ENCODE assay signal across 11 cellular contexts in genomic region chr5:134576386-134577021, GRCh38. TPM values are rescaled to one million over a fixed set of nuclear protein-coding genes. Genes with fewer than 3 reads are reported as not detected.
DNase-seq lines count a peak whose midpoint lies in the region; ATAC-seq and TF ChIP-seq lines count a peak whose summit lies in the region.
"Had no signal": no experiment of that assay in that cellular context is flagged by ENCODE, and none has a peak within 500 bp of the region (broad histone marks: within the 10 kb centered on the region; RNA-seq: fewer than 3 reads in every experiment).

No MANE protein-coding gene starts in this region.

- H3K79me2 ChIP-seq in neural progenitor cell (ENCODE audit: low read depth): no peaks in the 10 kb centered on the region

- no peak for DNase-seq in CD4-positive, CD25-positive, alpha-beta regulatory T cell
- DNase-seq in H7 (peak; percentile 48), neural progenitor cell (ENCODE audit: low spot score) (no peak), NCI-H1694 (lab: John Stamatoyannopoulos, UW) (no peak)
- no peak for DNase-seq in activated naive CD4-positive, alpha-beta T cell treated with anti-CD3 and anti-CD28 coated beads, Interleukin-2, amount 50 U/mL, for 72 hours (ENCODE audit: low spot score in 2 of 2)
- no peak for DNase-seq in stimulated activated CD4-positive, alpha-beta T cell treated with anti-CD3 and anti-CD28 coated beads, Interleukin-4, amount 100 ng/mL, for 4 hours
- DNase-seq: amniotic stem cell, NCI-H1436, stomach had no signal

- no peak for ATAC-seq in CD4-positive, CD25-positive, alpha-beta regulatory T cell (ENCODE audit: low read depth in 2 of 2)
- peak in 1 of 2 donors; percentile 63 for ATAC-seq in activated naive CD4-positive, alpha-beta T cell treated with anti-CD3 and anti-CD28 coated beads, Interleukin-2, amount 50 U/mL, for 72 hours
- no peak for ATAC-seq in HG03378 (IDR thresholded peaks at IDR 0.05; ENCODE audit: unreplicated experiment)

- no peaks in the 10 kb centered on the region for H3K9me3 ChIP-seq in CD4-positive, CD25-positive, alpha-beta regulatory T cell (ENCODE audit: control insufficient read depth in 2 of 2, low read length in 2 of 2)
- no peaks in the 10 kb centered on the region for H3K9me3 ChIP-seq in neural progenitor cell (ENCODE audit: low read depth)
- H3K9me3 ChIP-seq: stomach had no signal

- H3K4me1 Mint-ChIP-seq in CD4-positive, CD25-positive, alpha-beta regulatory T cell: peaks cover 2 to 26% (median 6%) of the 10 kb centered on the region in 4 donors
- H3K4me1 Mint-ChIP-seq in neural progenitor cell: peaks cover 6% of the 10 kb centered on the region

- H3K4me3 ChIP-seq in CD4-positive, CD25-positive, alpha-beta regulatory T cell (ENCODE audit: low read depth, low read length): no peak overlapping the region
- H3K4me3 ChIP-seq in H7 (ENCODE audit: insufficient read depth, low read depth, low read length) (no peak overlapping the region), neural progenitor cell (no peak overlapping the region)
- H3K4me3 ChIP-seq: stomach had no signal

- no peak overlapping the region for H3K4me2 ChIP-seq in neural progenitor cell
- H3K4me2 ChIP-seq: KMS-11 had no signal

- peak overlapping the region in 2 of 3 donors; percentile 20 to 62 for H3K27ac Mint-ChIP-seq in CD4-positive, CD25-positive, alpha-beta regulatory T cell
- H3K27ac Mint-ChIP-seq in activated naive CD4-positive, alpha-beta T cell treated with anti-CD3 and anti-CD28 coated beads, Interleukin-2, amount 50 U/mL, for 72 hours: peak overlapping the region; percentile 73 to 93
- peak overlapping the region; percentile 50 for H3K27ac Mint-ChIP-seq in neural progenitor cell

- H3K4me3 Mint-ChIP-seq in CD4-positive, CD25-positive, alpha-beta regulatory T cell: peak overlapping the region in 1 of 4 donors; percentile 48
- H3K4me3 Mint-ChIP-seq in neural progenitor cell: no peak overlapping the region

- H2AFZ ChIP-seq in neural progenitor cell (replicated peaks): no peak overlapping the region

- H3K27me3 ChIP-seq in CD4-positive, CD25-positive, alpha-beta regulatory T cell (ENCODE audit: control insufficient read depth, insufficient read depth, low read length): no peaks in the 10 kb centered on the region
- no peaks in the 10 kb centered on the region for H3K27me3 ChIP-seq in H7 (ENCODE audit: control insufficient read depth, insufficient read depth, low read length)
- H3K27me3 ChIP-seq in neural progenitor cell: no peaks in the 10 kb centered on the region
- H3K27me3 ChIP-seq: stomach had no signal

- peaks cover 96% of the 10 kb centered on the region for H3K36me3 ChIP-seq in CD4-positive, CD25-positive, alpha-beta regulatory T cell (ENCODE audit: control insufficient read depth, insufficient read depth, low read length)
- peaks cover 44% of the 10 kb centered on the region for H3K36me3 ChIP-seq in H7 (replicated peaks; ENCODE audit: control insufficient read depth, insufficient read depth, low read length)
- H3K36me3 ChIP-seq in neural progenitor cell: no peaks in the 10 kb centered on the region

- no peaks in the 10 kb centered on the region for H3K27me3 Mint-ChIP-seq in CD4-positive, CD25-positive, alpha-beta regulatory T cell
- peaks cover 12% of the 10 kb centered on the region for H3K27me3 Mint-ChIP-seq in neural progenitor cell (ENCODE audit: insufficient read depth, low read depth)

- no peaks in the 10 kb centered on the region for H3F3A ChIP-seq in neural progenitor cell (ENCODE audit: low read depth)

- H4K20me1 ChIP-seq in neural progenitor cell (ENCODE audit: low read depth): no peaks in the 10 kb centered on the region

- H3K27ac ChIP-seq in CD4-positive, CD25-positive, alpha-beta regulatory T cell (ENCODE audit: insufficient read depth, low read length, poor library complexity, severe bottlenecking): no peak overlapping the region
- no peak overlapping the region for H3K27ac ChIP-seq in neural progenitor cell
- H3K27ac ChIP-seq: KMS-11 had no signal

- H3K9ac ChIP-seq in neural progenitor cell: no peak overlapping the region
- H3K9ac ChIP-seq: KMS-11 had no signal

- H3K9me3 Mint-ChIP-seq in CD4-positive, CD25-positive, alpha-beta regulatory T cell: no peaks in the 10 kb centered on the region
- H3K9me3 Mint-ChIP-seq in activated naive CD4-positive, alpha-beta T cell treated with anti-CD3 and anti-CD28 coated beads, Interleukin-2, amount 50 U/mL, for 72 hours: no peaks in the 10 kb centered on the region
- H3K9me3 Mint-ChIP-seq in neural progenitor cell: peaks cover 2% of the 10 kb centered on the region

- H3K36me3 Mint-ChIP-seq in CD4-positive, CD25-positive, alpha-beta regulatory T cell: peaks cover 37% of the 10 kb centered on the region
- H3K36me3 Mint-ChIP-seq in activated naive CD4-positive, alpha-beta T cell treated with anti-CD3 and anti-CD28 coated beads, Interleukin-2, amount 50 U/mL, for 72 hours: peaks cover 8 to 22% of the 10 kb centered on the region in 2 donors
- no peaks in the 10 kb centered on the region for H3K36me3 Mint-ChIP-seq in neural progenitor cell

- TF ChIP-seq CTCF in neural progenitor cell (IDR thresholded peaks at IDR 0.05): no peak

- H3K4me1 ChIP-seq in CD4-positive, CD25-positive, alpha-beta regulatory T cell (ENCODE audit: control insufficient read depth, insufficient read depth, low read length, poor library complexity, severe bottlenecking): no peaks in the 10 kb centered on the region
- H3K4me1 ChIP-seq in neural progenitor cell: no peaks in the 10 kb centered on the region

RNA-seq across cellular contexts. Expression of gene JADE2, which starts 51.0 kb away (rescaled TPM):
- total RNA-seq in CD4-positive, CD25-positive, alpha-beta regulatory T cell: 162 TPM
- 10 to 100 TPM; 19.2 to 31.7 (median 22.7) TPM for polyA plus RNA-seq in CD4-positive, CD25-positive, alpha-beta regulatory T cell
- 29.5 and 33.7 TPM in 2 replicates for total RNA-seq in H7 (2014; rRNA removed; shearing (Covaris generic))
- total RNA-seq in activated naive CD4-positive, alpha-beta T cell treated with anti-CD3 and anti-CD28 coated beads, Interleukin-2, amount 50 U/mL, for 72 hours: 10 to 100 TPM; 73.4 to 80.8 TPM
- total RNA-seq in neural progenitor cell (ENCODE audit: low replicate concordance): 1.7 and 2.3 TPM in 2 replicates

RNA-seq across cellular contexts. Expression of gene SAR1B, which starts 56.1 kb away (rescaled TPM):
- 48.7 TPM for total RNA-seq in CD4-positive, CD25-positive, alpha-beta regulatory T cell
- 10 to 100 TPM; 53.1 to 74.1 (median 65.9) TPM for polyA plus RNA-seq in CD4-positive, CD25-positive, alpha-beta regulatory T cell
- 12.6 and 22.9 TPM in 2 replicates for total RNA-seq in H7 (2014; rRNA removed; shearing (Covaris generic))
- total RNA-seq in activated naive CD4-positive, alpha-beta T cell treated with anti-CD3 and anti-CD28 coated beads, Interleukin-2, amount 50 U/mL, for 72 hours: 10 to 100 TPM; 44.0 to 47.1 TPM
- total RNA-seq in neural progenitor cell (ENCODE audit: low replicate concordance): 28.9 and 31.4 TPM in 2 replicates
